8 cellular contexts compared by ENCODE assay signal in the genomic region with DNA sequence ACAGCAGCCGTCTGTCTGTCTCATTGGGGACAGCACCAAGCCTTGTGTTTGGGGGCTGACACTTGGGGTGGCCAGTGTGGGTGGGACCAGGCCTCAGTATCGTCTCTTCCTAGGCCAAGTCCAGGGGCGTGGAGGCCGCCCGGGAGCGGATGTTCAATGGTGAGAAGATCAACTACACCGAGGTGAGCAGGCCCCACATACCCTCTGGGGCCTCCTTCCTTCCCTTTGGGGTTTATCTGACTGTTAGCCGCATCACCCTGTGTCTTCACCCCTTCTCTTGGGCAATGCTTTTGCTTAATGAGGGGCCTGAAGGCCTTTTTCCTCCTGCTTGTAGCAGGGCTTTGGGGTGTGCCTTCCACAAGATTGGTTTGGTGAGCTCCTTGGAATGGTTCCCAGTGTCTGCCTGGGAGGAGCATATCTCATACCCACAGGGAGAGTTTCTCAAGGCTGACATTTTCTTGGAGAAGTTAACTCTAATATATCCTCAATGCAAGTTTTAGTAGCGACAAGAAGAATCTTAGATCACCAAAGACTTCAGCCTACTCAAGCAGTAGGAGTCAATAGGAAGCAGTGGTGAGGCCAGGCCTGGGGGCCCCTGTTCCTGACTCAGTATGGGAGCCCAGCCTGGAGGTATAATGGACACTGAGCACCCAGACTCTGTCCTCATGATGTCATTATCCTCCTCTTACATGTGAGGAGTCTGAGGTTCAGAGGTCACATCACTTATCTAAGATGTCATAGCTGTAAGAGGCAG. TPM values are rescaled to one million over a fixed set of nuclear protein-coding genes. Genes with fewer than 3 reads are reported as not detected.
DNase-seq lines count a peak whose midpoint lies in the region; ATAC-seq and TF ChIP-seq lines count a peak whose summit lies in the region.

No MANE protein-coding gene starts in this region.

- TF ChIP-seq CTCF in AG10803 (conservative IDR thresholded peaks at IDR 0.05; ENCODE audit: low read length) (no peak), Peyer's patch (IDR thresholded peaks at IDR 0.05) (no peak)

- peak overlapping the region; percentile 82 for H3K4me3 ChIP-seq in AG10803 (ENCODE audit: low read length)
- H3K4me3 ChIP-seq in HUES48 (ENCODE audit: low read depth, low read length) = peak overlapping the region; percentile 86
- peak overlapping the region; percentile 91 to 100 for H3K4me3 ChIP-seq in muscle layer of duodenum (ENCODE audit: low read depth in 1 of 2, low read length in 2 of 2)
- H3K4me3 ChIP-seq in Peyer's patch = peak overlapping the region in 2 of 4 donors; percentile 83 to 100

- no peaks in the 10 kb centered on the region for H3K27me3 ChIP-seq in HUES48 (ENCODE audit: control insufficient read depth, insufficient read depth, low read length)
- H3K27me3 ChIP-seq in muscle layer of duodenum (ENCODE audit: low read depth, low read length) = no peaks in the 10 kb centered on the region
- no peaks in the 10 kb centered on the region for H3K27me3 ChIP-seq in Peyer's patch

- TF ChIP-seq POLR2A in Peyer's patch (IDR thresholded peaks at IDR 0.05) = no peak

- ATAC-seq in GM21786 (IDR thresholded peaks at IDR 0.05; ENCODE audit: unreplicated experiment) (no peak), HG03439 (IDR thresholded peaks at IDR 0.05; ENCODE audit: unreplicated experiment) (no peak)

- H3K36me3 ChIP-seq in HUES48 (ENCODE audit: control insufficient read depth, insufficient read depth, low read length) (peaks cover 53% of the 10 kb centered on the region), muscle layer of duodenum (ENCODE audit: control insufficient read depth in 1 of 2, insufficient read depth in 2 of 2, low read length in 2 of 2) (peaks cover 26 to 36% of the 10 kb centered on the region in 2 donors), Peyer's patch (peaks cover 0 to 51% (median 0%) of the 10 kb centered on the region in 3 donors)

- H3K27ac ChIP-seq in HUES48 (ENCODE audit: low read depth, low read length) (no peak overlapping the region), muscle layer of duodenum (ENCODE audit: low read length) (peak overlapping the region; percentile 25), Peyer's patch (peak overlapping the region in 2 of 4 donors; percentile 3 to 89)

- DNase-seq in AG10803 (ENCODE audit: low read depth) = peak; percentile 77
- peak; percentile 4 for DNase-seq in amniotic stem cell (lab: John Stamatoyannopoulos, UW)
- no peak for DNase-seq in NCI-H526 (lab: John Stamatoyannopoulos, UW)
- no peak for DNase-seq in Peyer's patch

- H3K4me1 ChIP-seq in HUES48 (ENCODE audit: control insufficient read depth, insufficient read depth, low read length) = peaks cover 10% of the 10 kb centered on the region
- H3K4me1 ChIP-seq in muscle layer of duodenum (ENCODE audit: control insufficient read depth in 1 of 2, insufficient read depth in 2 of 2, low read length in 2 of 2) = peaks cover 16 to 25% of the 10 kb centered on the region in 2 donors
- peaks cover 0 to 27% (median 7%) of the 10 kb centered on the region in 4 donors for H3K4me1 ChIP-seq in Peyer's patch

- no peak overlapping the region for H3K9ac ChIP-seq in HUES48 (ENCODE audit: low read depth, low read length)

- H3K9me3 ChIP-seq in HUES48 (ENCODE audit: control insufficient read depth, insufficient read depth, low read length) = no peaks in the 10 kb centered on the region
- no peaks in the 10 kb centered on the region for H3K9me3 ChIP-seq in muscle layer of duodenum (ENCODE audit: control insufficient read depth in 1 of 2, low read length in 2 of 2)
- no peaks in the 10 kb centered on the region for H3K9me3 ChIP-seq in Peyer's patch

RNA-seq across cellular contexts. Expression of gene GPI, which starts 1.9 kb away (rescaled TPM):
- 100 to 1,000 TPM; 191 to 292 (median 234) TPM for total RNA-seq in Peyer's patch

RNA-seq across cellular contexts. Expression of gene PDCD2L, which starts 37.4 kb away (rescaled TPM):
- total RNA-seq in Peyer's patch = 10 to 100 TPM in 2 of 4 donors, 1 to 10 TPM in 2; 8.6 to 14.0 (median 10.3) TPM

Comparison
In these comparisons a context has a peak if more than half of its experiments do, and no peak if none do; other contexts are left out.
1. DNase-seq: peak in AG10803 (single experiment) and amniotic stem cell (single experiment); none in NCI-H526 (0 of 2) and Peyer's patch (0 of 3).